ENCODE assay signal across 9 cellular contexts in the genomic region with DNA sequence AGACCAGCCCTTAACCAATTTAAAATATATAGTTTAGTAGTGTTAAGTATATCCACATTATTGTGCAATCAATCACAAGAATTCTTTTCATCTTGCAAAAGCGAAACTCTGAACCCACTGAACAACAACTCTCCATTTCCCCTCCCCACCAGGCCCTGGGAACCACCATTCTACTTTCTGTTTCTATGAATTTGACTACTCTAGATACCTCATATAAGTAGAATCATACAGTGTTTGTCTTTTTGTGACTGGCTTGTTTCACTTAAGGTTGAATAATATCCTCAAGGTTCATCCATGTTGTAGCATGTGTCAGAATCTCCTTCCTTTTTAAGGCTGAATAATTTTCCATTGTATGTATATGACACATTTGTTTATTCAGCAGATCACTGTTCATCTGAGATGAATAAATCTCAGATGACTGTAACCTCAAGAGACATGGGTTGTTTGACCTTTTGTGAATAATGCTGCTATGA. TPM values are rescaled to one million over a fixed set of nuclear protein-coding genes. Genes with fewer than 3 reads are reported as not detected.
DNase-seq lines count a peak whose midpoint lies in the region; ATAC-seq and TF ChIP-seq lines count a peak whose summit lies in the region.
"Had no signal": no experiment of that assay in that cellular context is flagged by ENCODE, and none has a peak within 500 bp of the region (broad histone marks: within the 10 kb centered on the region; RNA-seq: fewer than 3 reads in every experiment).

No MANE protein-coding gene starts in this region.

- H3F3A ChIP-seq in smooth muscle cell (ENCODE audit: low read depth), result no peaks in the 10 kb centered on the region

- H4K5ac ChIP-seq in mesendoderm (ENCODE audit: low read length), result no peak overlapping the region

- H3K36me3 ChIP-seq in smooth muscle cell (ENCODE audit: low read depth), result no peaks in the 10 kb centered on the region
- no peaks in the 10 kb centered on the region for H3K36me3 ChIP-seq in mesendoderm (ENCODE audit: control insufficient read depth, insufficient read depth, low read length)

- H4K20me1 ChIP-seq in smooth muscle cell (ENCODE audit: low read depth), result no peaks in the 10 kb centered on the region

- no peak overlapping the region for H2AK5ac ChIP-seq in mesendoderm (ENCODE audit: low read length)

- H3K9ac ChIP-seq in smooth muscle cell (ENCODE audit: low read depth) (no peak overlapping the region), mesendoderm (ENCODE audit: low read length) (no peak overlapping the region)

- no peak overlapping the region for H2AFZ ChIP-seq in smooth muscle cell (ENCODE audit: low read depth)

- POLR2A ChIA-PET in activated CD4-positive, alpha-beta memory T cell treated with anti-CD3 and anti-CD28 coated beads, Interleukin-2, amount 10 ng/mL, durations not matched to agents 7 days and 5 days (lab: Charles Lee), result interaction anchor here (0.6 to 17.0 kb wide), 11 partner anchors 11 to 465 kb away, joined by 3 to 770 read pairs (median 12); a partner anchor contains a TSS

- H3K9me3 Mint-ChIP-seq in activated CD4-positive, alpha-beta memory T cell treated with anti-CD3 and anti-CD28 coated beads, Interleukin-2, amount 10 ng/mL, durations not matched to agents 7 days and 5 days, result no peaks in the 10 kb centered on the region
- no peaks in the 10 kb centered on the region for H3K9me3 Mint-ChIP-seq in chondrocyte (ENCODE audit: low read depth)

- H3K4ac ChIP-seq in mesendoderm (ENCODE audit: low read depth, low read length), result no peak overlapping the region

- no peak overlapping the region for H3K4me3 ChIP-seq in smooth muscle cell
- H3K4me3 ChIP-seq in mesendoderm (ENCODE audit: low read length), result no peak overlapping the region

- 86% methylated on average over 1 of the region's 1 CpG for WGBS in smooth muscle cell (ENCODE audit: low lambda C conversion rate)
- WGBS in mesendoderm (ENCODE audit: extremely low coverage, insufficient coverage, low lambda C conversion rate), result no CpG with 5 or more reads among the region's 1 CpG

- H3K4me1 Mint-ChIP-seq in activated CD4-positive, alpha-beta memory T cell treated with anti-CD3 and anti-CD28 coated beads, Interleukin-2, amount 10 ng/mL, durations not matched to agents 7 days and 5 days, result peaks cover 73% of the 10 kb centered on the region
- peaks cover 21% of the 10 kb centered on the region for H3K4me1 Mint-ChIP-seq in chondrocyte (ENCODE audit: low read depth)

- H3K27me3 ChIP-seq in smooth muscle cell (ENCODE audit: low read depth) (no peaks in the 10 kb centered on the region), mesendoderm (ENCODE audit: insufficient read depth, low read length, poor library complexity) (no peaks in the 10 kb centered on the region)

- ATAC-seq in GM19397 (IDR thresholded peaks at IDR 0.05; ENCODE audit: unreplicated experiment) (peak; percentile 49), HG03354 (IDR thresholded peaks at IDR 0.05; ENCODE audit: poor library complexity, severe bottlenecking, unreplicated experiment) (peak; percentile 60)
- ATAC-seq: Panc1 had no signal

- no peaks in the 10 kb centered on the region for H3K27me3 Mint-ChIP-seq in activated CD4-positive, alpha-beta memory T cell treated with anti-CD3 and anti-CD28 coated beads, Interleukin-2, amount 10 ng/mL, durations not matched to agents 7 days and 5 days
- no peaks in the 10 kb centered on the region for H3K27me3 Mint-ChIP-seq in chondrocyte (ENCODE audit: low read depth)

- no peak overlapping the region for H3K56ac ChIP-seq in mesendoderm (ENCODE audit: low read length)

- CTCF ChIA-PET in activated CD4-positive, alpha-beta memory T cell treated with anti-CD3 and anti-CD28 coated beads, Interleukin-2, amount 10 ng/mL, durations not matched to agents 7 days and 5 days (lab: Charles Lee), result interaction anchor here (0.5 to 5.2 kb wide), 6 partner anchors 9 to 182 kb away, joined by 3 to 53 read pairs (median 6); a partner anchor contains a TSS

- peak overlapping the region; percentile 87 for H3K27ac Mint-ChIP-seq in activated CD4-positive, alpha-beta memory T cell treated with anti-CD3 and anti-CD28 coated beads, Interleukin-2, amount 10 ng/mL, durations not matched to agents 7 days and 5 days
- H3K27ac Mint-ChIP-seq in chondrocyte (ENCODE audit: unreplicated experiment), result no peak overlapping the region

- H3K18ac ChIP-seq in mesendoderm (ENCODE audit: low read length), result no peak overlapping the region

- H3K4me1 ChIP-seq in smooth muscle cell (ENCODE audit: low read depth) (peaks cover 5% of the 10 kb centered on the region), mesendoderm (ENCODE audit: control insufficient read depth, low read depth, low read length) (no peaks in the 10 kb centered on the region)

- TF ChIP-seq CTCF in smooth muscle cell (IDR thresholded peaks at IDR 0.05; ENCODE audit: borderline replicate concordance, insufficient read depth, poor library complexity, severe bottlenecking) (no peak), chondrocyte (IDR thresholded peaks at IDR 0.05) (no peak)

- H3K4me2 ChIP-seq in smooth muscle cell (no peak overlapping the region), mesendoderm (ENCODE audit: low read length) (no peak overlapping the region)

- no peak overlapping the region for H3K27ac ChIP-seq in smooth muscle cell (ENCODE audit: low read depth)
- no peak overlapping the region for H3K27ac ChIP-seq in mesendoderm (ENCODE audit: low read depth, low read length)

- no peak overlapping the region for H4K8ac ChIP-seq in mesendoderm (ENCODE audit: low read depth, low read length)

- DNase-seq in activated CD4-positive, alpha-beta memory T cell treated with anti-CD3 and anti-CD28 coated beads, Interleukin-2, amount 10 ng/mL, durations not matched to agents 7 days and 5 days, result peak; percentile 83
- DNase-seq in medulla oblongata (ENCODE audit: extremely low spot score) (peak; percentile 24), smooth muscle cell (lab: John Stamatoyannopoulos, UW; ENCODE audit: unreplicated experiment) (no peak), mesendoderm (no peak), chondrocyte (ENCODE audit: low spot score) (no peak), NCI-H69 (lab: John Stamatoyannopoulos, UW) (no peak)

- no peak overlapping the region for H3K23ac ChIP-seq in mesendoderm (ENCODE audit: low read length)

- H3K9me3 ChIP-seq in smooth muscle cell (replicated peaks; ENCODE audit: low read depth), result no peaks in the 10 kb centered on the region

- H3K79me1 ChIP-seq in mesendoderm (ENCODE audit: low read length), result no peaks in the 10 kb centered on the region

- H3K36me3 Mint-ChIP-seq in activated CD4-positive, alpha-beta memory T cell treated with anti-CD3 and anti-CD28 coated beads, Interleukin-2, amount 10 ng/mL, durations not matched to agents 7 days and 5 days (ENCODE audit: low read depth), result peaks cover 13% of the 10 kb centered on the region
- no peaks in the 10 kb centered on the region for H3K36me3 Mint-ChIP-seq in chondrocyte (ENCODE audit: low read depth)

- no peak overlapping the region for H2BK15ac ChIP-seq in mesendoderm (replicated peaks; ENCODE audit: low read depth)

- peak overlapping the region; percentile 22 for H3K4me3 Mint-ChIP-seq in activated CD4-positive, alpha-beta memory T cell treated with anti-CD3 and anti-CD28 coated beads, Interleukin-2, amount 10 ng/mL, durations not matched to agents 7 days and 5 days
- H3K4me3 Mint-ChIP-seq in chondrocyte (ENCODE audit: unreplicated experiment), result no peak overlapping the region

- no peaks in the 10 kb centered on the region for H3K79me2 ChIP-seq in smooth muscle cell (ENCODE audit: low read depth)
- no peaks in the 10 kb centered on the region for H3K79me2 ChIP-seq in mesendoderm (ENCODE audit: control insufficient read depth, insufficient read depth, low read length)

- H2BK120ac ChIP-seq in mesendoderm (ENCODE audit: low read depth, low read length), result no peak overlapping the region

- no peak overlapping the region for H2BK5ac ChIP-seq in mesendoderm (ENCODE audit: low read length)

RNA-seq across cellular contexts. Expression of a gene that starts 8.1 kb away (rescaled TPM):
- total RNA-seq in activated CD4-positive, alpha-beta memory T cell treated with anti-CD3 and anti-CD28 coated beads, Interleukin-2, amount 10 ng/mL, durations not matched to agents 7 days and 5 days, result 100 to 1,000 TPM; 229 to 254 TPM
- total RNA-seq in smooth muscle cell (34.0 and 38.5 TPM in 2 replicates), chondrocyte (37.2 to 43.4 TPM (median 40.2 TPM) in 3 replicates)
- polyA plus RNA-seq in smooth muscle cell, result 8.4 and 10.1 TPM in 2 replicates
- polyA plus RNA-seq in mesendoderm (2013, experiment 1 of 2), result 15.8 TPM
- polyA plus RNA-seq in mesendoderm (2013, experiment 2 of 2), result 17.0 TPM

Comparison
In these comparisons a context has a peak if more than half of its experiments do, and no peak if none do; other contexts are left out.
1. DNase-seq: peak in activated CD4-positive, alpha-beta memory T cell treated with anti-CD3 and anti-CD28 coated beads, Interleukin-2, amount 10 ng/mL, durations not matched to agents 7 days and 5 days (single experiment) and medulla oblongata (single experiment); none in smooth muscle cell (single experiment), mesendoderm (single experiment), chondrocyte (single experiment) and NCI-H69 (single experiment).